ENCODE assay signal across 10 cellular contexts in genomic region chr1:228415853-228416216, GRCh38. TPM values are rescaled to one million over a fixed set of nuclear protein-coding genes. Genes with fewer than 3 reads are reported as not detected.
DNase-seq lines count a peak whose midpoint lies in the region; ATAC-seq and TF ChIP-seq lines count a peak whose summit lies in the region.
"Had no signal": no experiment of that assay in that cellular context is flagged by ENCODE, and none has a peak within 500 bp of the region (broad histone marks: within the 10 kb centered on the region; RNA-seq: fewer than 3 reads in every experiment).

No MANE protein-coding gene starts in this region.

- peak overlapping the region; percentile 44 to 59 for H3K4me3 ChIP-seq in ascending aorta

- H3K27me3 ChIP-seq in ascending aorta, result peaks cover 19% of the 10 kb centered on the region

- no peak for TF ChIP-seq CTCF in ascending aorta (IDR thresholded peaks at IDR 0.05)

- intact Hi-C loops in ascending aorta (cut with DNase I), result no loop called here

- peaks cover 6 to 10% of the 10 kb centered on the region in 2 donors for H3K4me1 ChIP-seq in ascending aorta

- no peaks in the 10 kb centered on the region for H3K9me3 ChIP-seq in ascending aorta

- no peaks in the 10 kb centered on the region for H3K36me3 ChIP-seq in ascending aorta

- no peak for ATAC-seq in stimulated activated naive CD8-positive, alpha-beta T cell treated with anti-CD3 and anti-CD28 coated beads, Interleukin-15, Interleukin-2, amounts not matched to agents 100 U/mL and 50 U/mL, for 24 hours
- no peak for ATAC-seq in HG03460 (IDR thresholded peaks at IDR 0.05; ENCODE audit: unreplicated experiment)

- peak; percentile 55 for DNase-seq in DMS 273 (lab: John Stamatoyannopoulos, UW; ENCODE audit: unreplicated experiment)
- DNase-seq in DMS 273 treated with DMSO at 0.1 percent for 48 hours (lab: John Stamatoyannopoulos, UW), result no peak
- no peak for DNase-seq in ascending aorta (ENCODE audit: low spot score in 2 of 2)
- DNase-seq in inferior parietal cortex (ENCODE audit: extremely low spot score), result peak; percentile 13
- DNase-seq in stimulated activated naive CD8-positive, alpha-beta T cell treated with anti-CD3 and anti-CD28 coated beads, Interleukin-15, Interleukin-2, amounts not matched to agents 100 U/mL and 50 U/mL, for 24 hours, result peak; percentile 27
- no peak for DNase-seq in NCI-H774 (lab: John Stamatoyannopoulos, UW)
- DNase-seq in NK-92 (lab: John Stamatoyannopoulos, UW; ENCODE audit: unreplicated experiment), result no peak
- DNase-seq: activated B cell treated with CpG ODN at 0.5 μM for 24 hours had no signal

- no peak overlapping the region for H3K27ac ChIP-seq in ascending aorta
- H3K27ac ChIP-seq: 22Rv1 had no signal

RNA-seq across cellular contexts. Expression of gene TRIM17, which starts 0.8 kb away (rescaled TPM):
- total RNA-seq in ascending aorta, result not detected
- total RNA-seq: activated B cell treated with CpG ODN at 0.5 μM for 24 hours had no signal

RNA-seq across cellular contexts. Expression of gene TRIM11, which starts 9.2 kb away (rescaled TPM):
- 73.3 TPM for total RNA-seq in ascending aorta

Comparison
In these comparisons a context has a peak if more than half of its experiments do, and no peak if none do; other contexts are left out.
1. DNase-seq: peak in DMS 273 (single experiment), inferior parietal cortex (single experiment) and stimulated activated naive CD8-positive, alpha-beta T cell treated with anti-CD3 and anti-CD28 coated beads, Interleukin-15, Interleukin-2, amounts not matched to agents 100 U/mL and 50 U/mL, for 24 hours (single experiment); none in DMS 273 treated with DMSO at 0.1 percent for 48 hours (single experiment), ascending aorta (0 of 2), NCI-H774 (single experiment) and NK-92 (single experiment).